Comparison of ENCODE assay signal across 9 cellular contexts in the genomic region with DNA sequence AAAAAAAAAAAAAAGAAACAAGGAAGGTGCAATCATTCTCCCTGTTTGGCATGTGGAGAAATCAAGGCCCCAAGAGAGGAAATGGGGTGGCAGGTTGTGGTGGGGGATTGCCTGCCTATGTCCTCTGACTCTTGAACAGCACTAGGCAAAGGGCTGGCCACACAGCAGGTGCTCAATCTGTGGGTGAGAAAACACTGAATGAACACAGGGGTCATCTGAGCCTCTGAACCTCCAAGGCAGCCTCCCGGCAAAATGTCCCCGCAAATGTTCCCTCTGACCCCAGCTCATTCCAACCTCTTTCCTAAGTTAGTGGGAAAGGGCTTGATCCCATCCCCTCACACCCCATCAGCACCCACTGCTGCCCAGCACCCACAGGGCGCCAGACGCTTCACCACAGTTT. TPM values are rescaled to one million over a fixed set of nuclear protein-coding genes. Genes with fewer than 3 reads are reported as not detected.
DNase-seq lines count a peak whose midpoint lies in the region; ATAC-seq and TF ChIP-seq lines count a peak whose summit lies in the region.
"Had no signal": no experiment of that assay in that cellular context is flagged by ENCODE, and none has a peak within 500 bp of the region (broad histone marks: within the 10 kb centered on the region; RNA-seq: fewer than 3 reads in every experiment).

No MANE protein-coding gene starts in this region.

- H3K4me3 Mint-ChIP-seq in CD4-positive, alpha-beta memory T cell, result peak overlapping the region in 3 of 8 donors; percentile 21 to 77 (median 38)
- H3K4me3 Mint-ChIP-seq in endodermal cell, result no peak overlapping the region

- H3K27me3 ChIP-seq in CD4-positive, alpha-beta memory T cell (ENCODE audit: insufficient read depth, low read length), result no peaks in the 10 kb centered on the region
- H3K27me3 ChIP-seq in endodermal cell (ENCODE audit: control insufficient read depth, insufficient read depth, low read length, poor library complexity, severe bottlenecking) (no peaks in the 10 kb centered on the region), psoas muscle (ENCODE audit: insufficient read depth in 3 of 3, low read length in 2 of 3) (no peaks in the 10 kb centered on the region), ascending aorta (no peaks in the 10 kb centered on the region)

- no peak overlapping the region for H3K9ac ChIP-seq in endodermal cell (ENCODE audit: extremely low read depth, low read length, poor library complexity, severe bottlenecking)

- intact Hi-C loops in CD4-positive, alpha-beta memory T cell (cut with micrococcal nuclease), result no loop called here
- intact Hi-C loops in psoas muscle (cut with DNase I), result loop anchor here in 1 of 2 donors (2.0 kb wide), 1 partner anchor 26 kb away; no protein-coding TSS in a partner anchor
- intact Hi-C loops in ascending aorta (cut with DNase I), result no loop called here

- ATAC-seq in psoas muscle, result no peak

- H3K4me1 ChIP-seq in CD4-positive, alpha-beta memory T cell (ENCODE audit: insufficient read depth, low read length), result peaks cover 55% of the 10 kb centered on the region
- H3K4me1 ChIP-seq in endodermal cell (ENCODE audit: control insufficient read depth, insufficient read depth, low read length) (peaks cover 7% of the 10 kb centered on the region), psoas muscle (peaks cover 77% of the 10 kb centered on the region), ascending aorta (peaks cover 11 to 34% of the 10 kb centered on the region in 2 donors)

- DNase-seq in CD4-positive, alpha-beta memory T cell, result no peak
- DNase-seq in MV-4-11 (lab: John Stamatoyannopoulos, UW) (peak; percentile 5), endodermal cell (no peak), psoas muscle (no peak), NCI-H748 (lab: John Stamatoyannopoulos, UW; ENCODE audit: unreplicated experiment) (no peak), ascending aorta (ENCODE audit: low spot score in 2 of 2) (no peak), NCI-H2196 treated with DMSO at 0.1 percent for 48 hours (lab: John Stamatoyannopoulos, UW; ENCODE audit: unreplicated experiment) (no peak), DMS 273 treated with DMSO at 0.1 percent for 48 hours (lab: John Stamatoyannopoulos, UW) (no peak)
- DNase-seq: NCI-H146 had no signal

- no peaks in the 10 kb centered on the region for H3K36me3 ChIP-seq in CD4-positive, alpha-beta memory T cell (ENCODE audit: insufficient read depth, low read length)
- H3K36me3 ChIP-seq in endodermal cell (ENCODE audit: control insufficient read depth, insufficient read depth, low read length) (no peaks in the 10 kb centered on the region), psoas muscle (ENCODE audit: insufficient read depth in 1 of 2, low read depth in 1 of 2) (no peaks in the 10 kb centered on the region), ascending aorta (no peaks in the 10 kb centered on the region)

- H3K27ac ChIP-seq in CD4-positive, alpha-beta memory T cell (ENCODE audit: low read depth, low read length), result no peak overlapping the region
- H3K27ac ChIP-seq in endodermal cell (ENCODE audit: low read depth, low read length) (no peak overlapping the region), psoas muscle (peak overlapping the region; percentile 99), ascending aorta (peak overlapping the region in 1 of 2 donors; percentile 1)

- H3K27me3 Mint-ChIP-seq in CD4-positive, alpha-beta memory T cell, result no peaks in the 10 kb centered on the region
- no peaks in the 10 kb centered on the region for H3K27me3 Mint-ChIP-seq in endodermal cell (ENCODE audit: insufficient read depth)

- H3K9me3 ChIP-seq in CD4-positive, alpha-beta memory T cell (ENCODE audit: control insufficient read depth in 1 of 2, low read length in 2 of 2), result no peaks in the 10 kb centered on the region
- H3K9me3 ChIP-seq in endodermal cell (ENCODE audit: control insufficient read depth, low read length) (no peaks in the 10 kb centered on the region), psoas muscle (no peaks in the 10 kb centered on the region), ascending aorta (no peaks in the 10 kb centered on the region)

- H3K27ac Mint-ChIP-seq in CD4-positive, alpha-beta memory T cell, result peak overlapping the region; percentile 53 to 99 (median 73)
- H3K27ac Mint-ChIP-seq in endodermal cell, result peak overlapping the region; percentile 61

- H3K4me3 ChIP-seq in CD4-positive, alpha-beta memory T cell (ENCODE audit: low read length in 2 of 2), result no peak overlapping the region
- H3K4me3 ChIP-seq in endodermal cell (ENCODE audit: low read length), result no peak overlapping the region
- H3K4me3 ChIP-seq in psoas muscle, result no peak overlapping the region
- H3K4me3 ChIP-seq in ascending aorta, result no peak overlapping the region

- H3K9me3 Mint-ChIP-seq in CD4-positive, alpha-beta memory T cell, result peaks cover 0 to 3% (median 0%) of the 10 kb centered on the region in 8 donors
- no peaks in the 10 kb centered on the region for H3K9me3 Mint-ChIP-seq in endodermal cell

- no peak for TF ChIP-seq CTCF in endodermal cell (conservative IDR thresholded peaks at IDR 0.05)
- TF ChIP-seq CTCF in psoas muscle (IDR thresholded peaks at IDR 0.05), result no peak
- no peak for TF ChIP-seq CTCF in ascending aorta (IDR thresholded peaks at IDR 0.05)

- WGBS in endodermal cell (ENCODE audit: insufficient coverage in 1 of 2, insufficient read length in 1 of 2), 2 experiments, result 80 to 93% methylated on average over 1 to 4 of the region's 4 CpGs
- 81 to 93% (median 88%) methylated on average over 4 of the region's 4 CpGs for WGBS in psoas muscle, 3 donors

- CTCF ChIA-PET in CD4-positive, alpha-beta memory T cell (lab: Charles Lee; ENCODE audit: partially characterized antibody), result interaction anchor here (0.7 kb wide), 1 partner anchor 93 kb away, joined by 3 read pairs; no protein-coding TSS in a partner anchor

- peaks cover 45 to 89% (median 62%) of the 10 kb centered on the region in 4 donors for H3K4me1 Mint-ChIP-seq in CD4-positive, alpha-beta memory T cell
- peaks cover 31% of the 10 kb centered on the region for H3K4me1 Mint-ChIP-seq in endodermal cell

- POLR2A ChIA-PET in CD4-positive, alpha-beta memory T cell (lab: Charles Lee; ENCODE audit: partially characterized antibody), result interaction anchor here (1.0 kb wide), 1 partner anchor 10 kb away, joined by 4 read pairs; no protein-coding TSS in a partner anchor

- peaks cover 4 to 20% of the 10 kb centered on the region in 2 donors for H3K36me3 Mint-ChIP-seq in CD4-positive, alpha-beta memory T cell
- H3K36me3 Mint-ChIP-seq in endodermal cell (ENCODE audit: low read depth), result peaks cover 6% of the 10 kb centered on the region

RNA-seq across cellular contexts. Expression of a gene that starts 4.6 kb away (rescaled TPM):
- total RNA-seq in CD4-positive, alpha-beta memory T cell, result 100 to 1,000 TPM; 228 to 238 TPM
- 1 to 10 TPM; 1.1 to 4.7 TPM for polyA plus RNA-seq in CD4-positive, alpha-beta memory T cell
- total RNA-seq in endodermal cell (10 to 100 TPM; 60.6 to 60.7 TPM), psoas muscle (10 to 100 TPM in 2 of 4 donors, 1 to 10 TPM in 2; 8.5 to 17.4 (median 11.4) TPM), ascending aorta (79.5 TPM)
- 31.7 TPM for polyA plus RNA-seq in endodermal cell (2013, experiment 1 of 2)
- polyA plus RNA-seq in endodermal cell (2013, experiment 2 of 2), result 25.3 TPM
- polyA plus RNA-seq in psoas muscle, result 1 to 10 TPM; 4.5 to 7.1 (median 7.1) TPM

RNA-seq across cellular contexts. Expression of a gene that starts 24.8 kb away (rescaled TPM):
- total RNA-seq in CD4-positive, alpha-beta memory T cell, result 1 to 10 TPM; 6.8 TPM
- polyA plus RNA-seq in CD4-positive, alpha-beta memory T cell, result 1 to 10 TPM; 3.3 to 3.5 TPM
- 1 to 10 TPM; 4.7 to 5.5 TPM for total RNA-seq in endodermal cell
- 6.1 TPM for polyA plus RNA-seq in endodermal cell (2013, experiment 1 of 2)
- polyA plus RNA-seq in endodermal cell (2013, experiment 2 of 2), result 5.5 TPM
- 10 to 100 TPM in 3 of 4 donors, 1 to 10 TPM in 1; 5.7 to 63.8 (median 39.5) TPM for total RNA-seq in psoas muscle
- polyA plus RNA-seq in psoas muscle, result 100 to 1,000 TPM in 1 of 3 donors, 10 to 100 TPM in 2; 23.6 to 118 (median 26.9) TPM
- 183 TPM for total RNA-seq in ascending aorta
